In the genomic region with DNA sequence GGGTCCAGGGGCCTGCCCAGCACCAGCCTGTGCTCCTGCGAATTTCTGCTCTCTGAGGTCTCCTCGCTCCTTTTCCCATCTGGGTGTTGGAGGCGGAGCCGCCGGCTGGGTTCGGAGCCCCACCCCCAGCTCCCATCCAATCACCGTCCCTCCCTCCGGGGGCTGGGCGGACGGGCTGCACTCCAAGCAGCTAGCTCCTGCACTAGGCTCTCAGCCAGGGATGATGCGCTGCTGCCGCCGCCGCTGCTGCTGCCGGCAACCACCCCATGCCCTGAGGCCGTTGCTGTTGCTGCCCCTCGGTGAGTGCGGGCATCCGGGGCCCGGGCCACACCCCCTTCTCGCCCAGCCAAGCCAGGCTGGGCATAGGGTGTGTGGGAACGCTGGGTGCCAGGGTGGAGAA, we compare ENCODE assay signal across 8 cellular contexts. TPM values are rescaled to one million over a fixed set of nuclear protein-coding genes. Genes with fewer than 3 reads are reported as not detected.
DNase-seq lines count a peak whose midpoint lies in the region; ATAC-seq, FAIRE-seq and TF ChIP-seq lines count a peak whose summit lies in the region.

A gene (plus strand): TSS at position 202 of the 400 bp plus-strand sequence. CDS start 19 bp downstream, at position 221.

- peaks cover 42% of the 10 kb centered on the region for H4K20me1 ChIP-seq in astrocyte (ENCODE audit: insufficient read depth, low read length)
- no peaks in the 10 kb centered on the region for H4K20me1 ChIP-seq in hepatocyte (ENCODE audit: insufficient read depth, poor library complexity, severe bottlenecking)

- H3K4me3 ChIP-seq in astrocyte (ENCODE audit: insufficient read depth, low read depth, low read length), result no peak within 1 kb of the TSS
- H3K4me3 ChIP-seq in hepatocyte, result no peak within 1 kb of the TSS

- peaks cover 6% of the 10 kb centered on the region for H3K4me1 ChIP-seq in astrocyte (ENCODE audit: insufficient read depth, low read length)
- H3K4me1 ChIP-seq in hepatocyte (ENCODE audit: insufficient read depth), result peaks cover 3% of the 10 kb centered on the region

- H3K79me2 ChIP-seq in astrocyte (ENCODE audit: insufficient read depth, low read length) (no peaks in the 10 kb centered on the region), hepatocyte (no peaks in the 10 kb centered on the region)

- no peak within 1 kb of the TSS for H2AFZ ChIP-seq in astrocyte (ENCODE audit: low read depth, low read length)
- no peak within 1 kb of the TSS for H2AFZ ChIP-seq in hepatocyte

- H3K4me2 ChIP-seq in astrocyte (ENCODE audit: low read length) (peak within 1 kb of the TSS; percentile 62), hepatocyte (no peak within 1 kb of the TSS)

- FAIRE-seq in astrocyte (lab: Jason Lieb, UNC), result no peak

- CTCF ChIA-PET in CD4-positive, alpha-beta T cell (lab: Charles Lee), result interaction anchor here (1.5 to 2.8 kb wide), 5 partner anchors 16 to 156 kb away, joined by 3 to 16 read pairs (median 9); no protein-coding TSS in a partner anchor

- H3K36me3 ChIP-seq in astrocyte (ENCODE audit: insufficient read depth, low read length) (peaks cover 16% of the 10 kb centered on the region), hepatocyte (replicated peaks; ENCODE audit: insufficient read depth, low read depth) (no peaks in the 10 kb centered on the region)

- H3K9me3 ChIP-seq in astrocyte (ENCODE audit: insufficient read depth, low read depth, low read length), result no peaks in the 10 kb centered on the region
- H3K9me3 ChIP-seq in hepatocyte (ENCODE audit: low read depth), result no peaks in the 10 kb centered on the region
- H3K9me3 ChIP-seq in CD4-positive, alpha-beta T cell (ENCODE audit: control insufficient read depth, low read length), result no peaks in the 10 kb centered on the region

- H3K9ac ChIP-seq in astrocyte (ENCODE audit: low read length), result no peak within 1 kb of the TSS

- H3K9me3 Mint-ChIP-seq in astrocyte (ENCODE audit: unreplicated experiment), result no peaks in the 10 kb centered on the region
- H3K9me3 Mint-ChIP-seq in stimulated activated naive CD8-positive, alpha-beta T cell treated with anti-CD3 and anti-CD28 coated beads, Interleukin-15, amount 100 ng/mL, for 72 hours, result no peaks in the 10 kb centered on the region
- H3K9me3 Mint-ChIP-seq in CD4-positive, alpha-beta T cell, result no peaks in the 10 kb centered on the region

- H3K27ac ChIP-seq in astrocyte (ENCODE audit: low read depth, low read length), result no peak within 1 kb of the TSS
- H3K27ac ChIP-seq in hepatocyte, result no peak within 1 kb of the TSS
- H3K27ac ChIP-seq in CD4-positive, alpha-beta T cell (ENCODE audit: low read depth, low read length), result no peak within 1 kb of the TSS

- peaks cover 16% of the 10 kb centered on the region for H3K36me3 Mint-ChIP-seq in astrocyte (ENCODE audit: low read depth, unreplicated experiment)
- H3K36me3 Mint-ChIP-seq in CD4-positive, alpha-beta T cell (ENCODE audit: low read depth), result peaks cover 65% of the 10 kb centered on the region

- DNase-seq in NCI-H345 (lab: John Stamatoyannopoulos, UW) (peak; percentile 31), NCI-H345 treated with DMSO at 0.1 percent for 48 hours (lab: John Stamatoyannopoulos, UW; ENCODE audit: unreplicated experiment) (no peak), astrocyte (ENCODE audit: low read depth) (peak; percentile 70), hepatocyte (ENCODE audit: low spot score) (peak; percentile 83), retina (peak; percentile 82)
- no peak for DNase-seq in stimulated activated naive CD8-positive, alpha-beta T cell treated with anti-CD3 and anti-CD28 coated beads, Interleukin-15, amount 100 ng/mL, for 72 hours
- no peak for DNase-seq in CD4-positive, alpha-beta T cell

- ATAC-seq in stimulated activated naive CD8-positive, alpha-beta T cell treated with anti-CD3 and anti-CD28 coated beads, Interleukin-15, amount 100 ng/mL, for 72 hours, result no peak
- ATAC-seq in CD4-positive, alpha-beta T cell (ENCODE audit: poor library complexity), result no peak
- ATAC-seq in HG03354 (IDR thresholded peaks at IDR 0.05; ENCODE audit: poor library complexity, severe bottlenecking, unreplicated experiment), result no peak

- TF ChIP-seq CTCF in astrocyte (IDR thresholded peaks at IDR 0.05; ENCODE audit: insufficient read depth, low read depth, low read length) (no peak), hepatocyte (IDR thresholded peaks at IDR 0.05; ENCODE audit: poor library complexity) (no peak)
- TF ChIP-seq CTCF in CD4-positive, alpha-beta T cell (IDR thresholded peaks at IDR 0.05), result no peak

- POLR2A ChIA-PET in CD4-positive, alpha-beta T cell (lab: Charles Lee), result no interaction called here

- 39% methylated on average over 14 of the region's 22 CpGs for WGBS in hepatocyte (ENCODE audit: low lambda C conversion rate, missing lambda C conversion rate)

- no peaks in the 10 kb centered on the region for H3K27me3 ChIP-seq in astrocyte (ENCODE audit: insufficient read depth, low read length)
- no peaks in the 10 kb centered on the region for H3K27me3 ChIP-seq in hepatocyte
- H3K27me3 ChIP-seq in CD4-positive, alpha-beta T cell (ENCODE audit: control insufficient read depth, insufficient read depth, low read length), result no peaks in the 10 kb centered on the region

- H3K9me2 ChIP-seq in hepatocyte (replicated peaks; ENCODE audit: insufficient read depth), result no peaks in the 10 kb centered on the region

- H3K27me3 Mint-ChIP-seq in astrocyte (ENCODE audit: low read depth, unreplicated experiment), result no peaks in the 10 kb centered on the region
- no peaks in the 10 kb centered on the region for H3K27me3 Mint-ChIP-seq in stimulated activated naive CD8-positive, alpha-beta T cell treated with anti-CD3 and anti-CD28 coated beads, Interleukin-15, amount 100 ng/mL, for 72 hours
- H3K27me3 Mint-ChIP-seq in CD4-positive, alpha-beta T cell, result no peaks in the 10 kb centered on the region

- peaks cover 7% of the 10 kb centered on the region for H3K4me1 Mint-ChIP-seq in astrocyte (ENCODE audit: low read depth, unreplicated experiment)
- no peaks in the 10 kb centered on the region for H3K4me1 Mint-ChIP-seq in stimulated activated naive CD8-positive, alpha-beta T cell treated with anti-CD3 and anti-CD28 coated beads, Interleukin-15, amount 100 ng/mL, for 72 hours
- H3K4me1 Mint-ChIP-seq in CD4-positive, alpha-beta T cell (ENCODE audit: low read depth), result no peaks in the 10 kb centered on the region

- H3K4me3 Mint-ChIP-seq in astrocyte (ENCODE audit: unreplicated experiment), result peak within 1 kb of the TSS; percentile 9
- H3K4me3 Mint-ChIP-seq in stimulated activated naive CD8-positive, alpha-beta T cell treated with anti-CD3 and anti-CD28 coated beads, Interleukin-15, amount 100 ng/mL, for 72 hours, result no peak within 1 kb of the TSS
- H3K4me3 Mint-ChIP-seq in CD4-positive, alpha-beta T cell, result no peak within 1 kb of the TSS

- H3K27ac Mint-ChIP-seq in astrocyte (ENCODE audit: unreplicated experiment), result no peak within 1 kb of the TSS
- H3K27ac Mint-ChIP-seq in stimulated activated naive CD8-positive, alpha-beta T cell treated with anti-CD3 and anti-CD28 coated beads, Interleukin-15, amount 100 ng/mL, for 72 hours, result peak within 1 kb of the TSS in 1 of 2 donors; percentile 67
- H3K27ac Mint-ChIP-seq in CD4-positive, alpha-beta T cell, result no peak within 1 kb of the TSS

- intact Hi-C loops in CD4-positive, alpha-beta T cell (cut with DNase I, micrococcal nuclease), result loop anchor here in 1 of 2 experiments (5.0 kb wide), 1 partner anchor 343 kb away; no protein-coding TSS in a partner anchor

RNA-seq across cellular contexts. Expression of the gene that starts here (rescaled TPM):
- total RNA-seq in astrocyte (0.82 and 0.91 TPM in 2 replicates), hepatocyte (0.73 TPM in 1 of 2 replicates, not detected in the other)
- 1.6 TPM in 1 of 2 replicates, not detected in the other for polyA plus RNA-seq in hepatocyte
- total RNA-seq in CD4-positive, alpha-beta T cell, result 1 to 10 TPM; 2.9 to 4.4 TPM

Comparison
In these comparisons a context has a peak if more than half of its experiments do, and no peak if none do; other contexts are left out.
1. DNase-seq: peak in NCI-H345 (single experiment), hepatocyte (single experiment) and retina (single experiment); none in NCI-H345 treated with DMSO at 0.1 percent for 48 hours (single experiment), stimulated activated naive CD8-positive, alpha-beta T cell treated with anti-CD3 and anti-CD28 coated beads, Interleukin-15, amount 100 ng/mL, for 72 hours (0 of 2) and CD4-positive, alpha-beta T cell (0 of 10).
2. Peak in DNase-seq and H3K4me2 ChIP-seq in astrocyte; RNA of the gene not detected or under 1 TPM.